ENCODE assay signal across 22 cellular contexts in the genomic region with DNA sequence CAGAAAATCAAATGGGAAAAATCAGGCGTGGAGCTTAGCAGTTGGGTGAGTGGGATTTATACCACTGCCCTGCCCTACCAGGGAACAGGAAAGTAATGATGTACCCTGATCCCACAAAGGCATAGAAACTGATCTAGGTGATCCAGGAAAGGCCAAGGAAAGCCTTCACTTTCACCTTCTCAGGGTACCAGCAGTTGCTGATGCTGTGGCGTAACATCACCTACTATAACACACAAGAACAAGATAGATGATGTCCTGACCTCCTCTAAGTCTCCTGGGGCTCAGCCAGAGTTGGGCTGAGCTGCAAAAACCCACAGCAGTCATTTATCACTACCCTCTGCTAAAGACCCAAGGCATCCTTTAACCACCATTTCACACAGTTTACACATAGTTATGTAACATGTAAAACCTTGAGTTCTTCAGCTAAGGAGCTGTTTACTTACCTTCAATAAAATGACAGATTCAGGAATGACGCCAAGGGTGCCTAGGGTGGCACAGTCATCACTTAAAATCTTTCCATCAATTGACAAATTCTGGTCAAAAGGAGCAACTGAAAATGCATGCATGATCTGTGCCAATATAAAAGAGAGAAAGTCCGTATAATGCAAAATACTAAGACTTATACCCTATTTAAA. TPM values are rescaled to one million over a fixed set of nuclear protein-coding genes. Genes with fewer than 3 reads are reported as not detected.
"Had no signal": no experiment of that assay in that cellular context is flagged by ENCODE, and none has a peak within 500 bp of the region (broad histone marks: within the 10 kb centered on the region; RNA-seq: fewer than 3 reads in every experiment).

No MANE protein-coding gene starts in this region.

- FAIRE-seq: colon, endothelial cell of umbilical vein, kidney had no signal

- ATAC-seq: foreskin keratinocyte; left cardiac atrium; left ventricle myocardium superior; psoas muscle; right lobe of liver; stimulated activated naive B cell treated with anti-CD40 and anti-IgM and Interleukin-4, amounts not matched to agents 10 μg/mL and 1 μg/mL and 100 μg/mL, for 72 hours; stimulated activated naive CD8-positive, alpha-beta T cell treated with anti-CD3 and anti-CD28 coated beads, Interleukin-15, amount 100 ng/mL, for 72 hours had no signal

- H3K27ac ChIP-seq: foreskin keratinocyte, psoas muscle, right lobe of liver, testis, tibial nerve had no signal

- DNase-seq: foreskin keratinocyte; immature natural killer cell; kidney; left cardiac atrium; left ventricle myocardium superior; mesenchymal stem cell; midbrain; psoas muscle; retina; right lobe of liver; stimulated activated CD4-positive, alpha-beta T cell treated with anti-CD3 and anti-CD28 coated beads, Interleukin-15, amount 100 ng/mL, for 24 hours; stimulated activated CD4-positive, alpha-beta T cell treated with anti-CD3 and anti-CD28 coated beads, Interleukin-1b, Interleukin-23, amount 100 ng/mL, for 48 hours; stimulated activated CD4-positive, alpha-beta T cell treated with anti-CD3 and anti-CD28 coated beads, Interleukin-4, amount 100 ng/mL, for 24 hours; stimulated activated naive B cell treated with anti-CD40 and anti-IgM and Interleukin-4, amounts not matched to agents 10 μg/mL and 1 μg/mL and 100 μg/mL, for 72 hours; stimulated activated naive CD8-positive, alpha-beta T cell treated with anti-CD3 and anti-CD28 coated beads, Interleukin-15, amount 100 ng/mL, for 72 hours; testis had no signal

- H3K9me3 Mint-ChIP-seq: dendritic cell treated with granulocyte-macrophage colony-stimulating factor and Interleukin-4, amounts not matched to agents 40 ng/mL and 50 ng/mL, for 4 days; stimulated activated naive B cell treated with anti-CD40 and anti-IgM and Interleukin-4, amounts not matched to agents 10 μg/mL and 1 μg/mL and 100 μg/mL, for 72 hours; stimulated activated naive CD8-positive, alpha-beta T cell treated with anti-CD3 and anti-CD28 coated beads, Interleukin-15, amount 100 ng/mL, for 72 hours had no signal

- H3K27me3 Mint-ChIP-seq: dendritic cell treated with granulocyte-macrophage colony-stimulating factor and Interleukin-4, amounts not matched to agents 40 ng/mL and 50 ng/mL, for 4 days; stimulated activated naive B cell treated with anti-CD40 and anti-IgM and Interleukin-4, amounts not matched to agents 10 μg/mL and 1 μg/mL and 100 μg/mL, for 72 hours; stimulated activated naive CD8-positive, alpha-beta T cell treated with anti-CD3 and anti-CD28 coated beads, Interleukin-15, amount 100 ng/mL, for 72 hours had no signal

- H3K4me3 Mint-ChIP-seq: dendritic cell treated with granulocyte-macrophage colony-stimulating factor and Interleukin-4, amounts not matched to agents 40 ng/mL and 50 ng/mL, for 4 days; immature natural killer cell; nephron; stimulated activated naive B cell treated with anti-CD40 and anti-IgM and Interleukin-4, amounts not matched to agents 10 μg/mL and 1 μg/mL and 100 μg/mL, for 72 hours; stimulated activated naive CD8-positive, alpha-beta T cell treated with anti-CD3 and anti-CD28 coated beads, Interleukin-15, amount 100 ng/mL, for 72 hours had no signal

- H3K4me3 ChIP-seq: lung, psoas muscle, right lobe of liver, testis, tibial nerve had no signal

- H3K4me1 Mint-ChIP-seq: immature natural killer cell; nephron; stimulated activated naive B cell treated with anti-CD40 and anti-IgM and Interleukin-4, amounts not matched to agents 10 μg/mL and 1 μg/mL and 100 μg/mL, for 72 hours; stimulated activated naive CD8-positive, alpha-beta T cell treated with anti-CD3 and anti-CD28 coated beads, Interleukin-15, amount 100 ng/mL, for 72 hours had no signal

- H3K27me3 ChIP-seq: foreskin keratinocyte, right lobe of liver, testis, tibial nerve had no signal

- H3K27ac Mint-ChIP-seq: dendritic cell treated with granulocyte-macrophage colony-stimulating factor and Interleukin-4, amounts not matched to agents 40 ng/mL and 50 ng/mL, for 4 days; nephron; stimulated activated naive B cell treated with anti-CD40 and anti-IgM and Interleukin-4, amounts not matched to agents 10 μg/mL and 1 μg/mL and 100 μg/mL, for 72 hours; stimulated activated naive CD8-positive, alpha-beta T cell treated with anti-CD3 and anti-CD28 coated beads, Interleukin-15, amount 100 ng/mL, for 72 hours had no signal

- H3K9me3 ChIP-seq: right lobe of liver, testis, tibial nerve had no signal

- H3K4me1 ChIP-seq: foreskin keratinocyte, psoas muscle, right lobe of liver, testis, tibial nerve had no signal

RNA-seq across cellular contexts. Expression of gene RAP1GAP, which starts 20.5 kb away (rescaled TPM):
- polyA plus RNA-seq: immature natural killer cell had no signal
